1 cellular context compared by ENCODE assay signal in genomic region chr2:151946856-151947523, GRCh38.
TF ChIP-seq lines count a peak whose summit lies in the region.

No MANE protein-coding gene starts in this region.

TF ChIP-seq in SK-N-SH, 30 proteins besides CTCF, POLR2A, EP300 and RAD21 (continued from another document):
- TF ChIP-seq ELF1 (IDR thresholded peaks at IDR 0.05) (no peak), IRF3 (IDR thresholded peaks at IDR 0.05; ENCODE audit: low read depth, low read length) (no peak), ZBTB33 (IDR thresholded peaks at IDR 0.05; ENCODE audit: borderline replicate concordance, low read depth) (no peak), CHD2 (IDR thresholded peaks at IDR 0.05; ENCODE audit: low read length, partially characterized antibody) (no peak), USF1 (IDR thresholded peaks at IDR 0.05; ENCODE audit: borderline replicate concordance, low read depth) (peak; percentile 69; the same call in 1 of the 2 replicates)
